ENCODE assay signal across 1 cellular context in the genomic region with DNA sequence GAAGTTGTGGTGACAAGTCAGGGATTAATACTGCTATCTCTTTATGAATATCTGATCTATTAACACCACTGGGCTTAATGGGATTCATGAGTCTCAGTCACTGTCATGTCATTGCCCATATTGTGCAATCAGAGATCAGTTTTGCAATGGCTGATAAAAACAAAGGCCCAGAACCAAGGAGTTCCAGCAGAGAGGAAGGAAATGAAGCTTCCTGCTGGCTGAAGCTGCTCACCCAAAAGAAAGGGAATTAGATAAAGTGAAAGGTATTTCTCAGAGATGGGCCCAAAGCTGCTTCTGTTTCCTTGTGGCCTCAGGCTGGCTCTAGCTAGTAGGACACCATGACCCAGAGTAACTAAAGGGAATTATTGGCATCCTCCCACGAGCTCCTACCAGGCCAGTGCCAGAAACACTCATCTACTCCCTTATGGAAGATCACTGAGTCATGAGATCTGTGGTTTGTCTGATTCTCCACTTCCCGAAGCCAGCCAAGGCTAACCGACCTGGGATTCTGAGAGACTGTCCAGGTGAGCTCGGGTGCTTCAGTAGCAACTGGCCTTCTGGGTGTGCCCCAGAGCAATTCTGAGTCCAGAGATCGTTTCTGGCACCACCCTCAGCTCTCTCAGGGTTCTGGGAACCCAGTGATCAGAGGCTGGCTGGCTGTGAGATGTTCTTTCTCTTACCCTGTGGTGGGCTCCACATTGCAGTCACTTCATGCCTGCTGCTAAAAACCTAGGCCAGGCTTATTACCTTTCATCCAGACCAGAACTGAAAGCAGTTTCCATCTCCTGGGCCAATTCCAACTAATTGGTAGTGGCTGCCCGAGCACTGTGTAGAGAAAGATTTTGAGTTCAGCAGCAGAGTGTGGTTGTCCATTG.
TF ChIP-seq lines count a peak whose summit lies in the region.

No MANE protein-coding gene starts in this region.

TF ChIP-seq in A549, 52 proteins besides CTCF, POLR2A, EP300 and RAD21 (continued from another document):
- TF ChIP-seq ZFP36 (IDR thresholded peaks at IDR 0.05; ENCODE audit: borderline replicate concordance, partially characterized antibody) (no peak), RNF2 (IDR thresholded peaks at IDR 0.05; ENCODE audit: borderline replicate concordance, low read depth) (no peak), ZC3H11A (IDR thresholded peaks at IDR 0.05) (no peak), CHD4 (IDR thresholded peaks at IDR 0.05; ENCODE audit: borderline replicate concordance) (no peak)
- TF ChIP-seq, protein P1, sequence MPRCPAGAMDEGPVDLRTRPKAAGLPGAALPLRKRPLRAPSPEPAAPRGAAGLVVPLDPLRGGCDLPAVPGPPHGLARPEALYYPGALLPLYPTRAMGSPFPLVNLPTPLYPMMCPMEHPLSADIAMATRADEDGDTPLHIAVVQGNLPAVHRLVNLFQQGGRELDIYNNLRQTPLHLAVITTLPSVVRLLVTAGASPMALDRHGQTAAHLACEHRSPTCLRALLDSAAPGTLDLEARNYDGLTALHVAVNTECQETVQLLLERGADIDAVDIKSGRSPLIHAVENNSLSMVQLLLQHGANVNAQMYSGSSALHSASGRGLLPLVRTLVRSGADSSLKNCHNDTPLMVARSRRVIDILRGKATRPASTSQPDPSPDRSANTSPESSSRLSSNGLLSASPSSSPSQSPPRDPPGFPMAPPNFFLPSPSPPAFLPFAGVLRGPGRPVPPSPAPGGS (IDR thresholded peaks at IDR 0.05): no peak
- TF ChIP-seq, protein P2, sequence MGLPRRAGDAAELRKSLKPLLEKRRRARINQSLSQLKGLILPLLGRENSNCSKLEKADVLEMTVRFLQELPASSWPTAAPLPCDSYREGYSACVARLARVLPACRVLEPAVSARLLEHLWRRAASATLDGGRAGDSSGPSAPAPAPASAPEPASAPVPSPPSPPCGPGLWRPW (IDR thresholded peaks at IDR 0.05): 0 out of 2 replicates have a peak, but pooled peaks have one; percentile 30
